Comparison of ENCODE assay signal across 20 cellular contexts in genomic region chr7:8249121-8249520, GRCh38.
"Had no signal": no experiment of that assay in that cellular context is flagged by ENCODE, and none has a peak within 500 bp of the region (broad histone marks: within the 10 kb centered on the region; RNA-seq: fewer than 3 reads in every experiment).

No MANE protein-coding gene starts in this region.

- H3K27me3 ChIP-seq: gastrocnemius medialis, heart left ventricle, spleen, suprapubic skin had no signal

- ATAC-seq: activated T-cell treated with anti-CD3 and anti-CD28 coated beads, Interleukin-2, amount 50 U/mL, for 4 hours; esophagus mucosa; gastrocnemius medialis; heart left ventricle had no signal

- H3K27ac Mint-ChIP-seq: activated naive CD4-positive, alpha-beta T cell treated with anti-CD3 and anti-CD28 coated beads, Interleukin-2, amount 50 U/mL, for 72 hours; immature natural killer cell; nephron progenitor cell; stimulated activated naive CD8-positive, alpha-beta T cell treated with anti-CD3 and anti-CD28 coated beads, Interleukin-15, Interleukin-2, amounts not matched to agents 100 ng/mL and 50 ng/mL, for 24 hours had no signal

- H3K4me1 ChIP-seq: gastrocnemius medialis, suprapubic skin had no signal

- H3K36me3 ChIP-seq: gastrocnemius medialis, heart left ventricle, left ventricle myocardium inferior, spleen, suprapubic skin had no signal

- H3K4me3 Mint-ChIP-seq: activated T-cell treated with anti-CD3 and anti-CD28 coated beads, Interleukin-2, amount 50 U/mL, for 4 hours; immature natural killer cell; nephron progenitor cell; stimulated activated naive CD8-positive, alpha-beta T cell treated with anti-CD3 and anti-CD28 coated beads, Interleukin-15, Interleukin-2, amounts not matched to agents 100 ng/mL and 50 ng/mL, for 24 hours had no signal

- H3K4me3 ChIP-seq: gastrocnemius medialis, heart left ventricle, left ventricle myocardium inferior, spleen, suprapubic skin had no signal

- H3K4me1 Mint-ChIP-seq: immature natural killer cell, nephron progenitor cell had no signal

- H3K9me3 Mint-ChIP-seq: activated T-cell treated with anti-CD3 and anti-CD28 coated beads, Interleukin-2, amount 50 U/mL, for 4 hours; stimulated activated naive CD8-positive, alpha-beta T cell treated with anti-CD3 and anti-CD28 coated beads, Interleukin-15, Interleukin-2, amounts not matched to agents 100 ng/mL and 50 ng/mL, for 24 hours had no signal

- H3K9me3 ChIP-seq: gastrocnemius medialis, SK-N-SH, suprapubic skin had no signal

- DNase-seq: activated CD4-positive, CD25-positive, alpha-beta regulatory T cell; activated effector memory CD4-positive, alpha-beta T cell treated with anti-CD3 and anti-CD28 coated beads, Interleukin-2, amount 50 U/mL, for 16 hours; activated T-cell treated with anti-CD3 and anti-CD28 coated beads, Interleukin-2, amount 50 U/mL, for 4 hours; amniotic stem cell; effector CD8-positive, alpha-beta T cell; gastrocnemius medialis; heart left ventricle; immature natural killer cell; kidney glomerular epithelial cell; left ventricle myocardium inferior; nephron progenitor cell; occipital lobe; posterior cingulate gyrus; SK-N-SH; spleen; trophoblast cell had no signal

- H3K27ac ChIP-seq: gastrocnemius medialis, heart left ventricle, left ventricle myocardium inferior, suprapubic skin had no signal
